ENCODE assay signal across 20 cellular contexts in the genomic region with DNA sequence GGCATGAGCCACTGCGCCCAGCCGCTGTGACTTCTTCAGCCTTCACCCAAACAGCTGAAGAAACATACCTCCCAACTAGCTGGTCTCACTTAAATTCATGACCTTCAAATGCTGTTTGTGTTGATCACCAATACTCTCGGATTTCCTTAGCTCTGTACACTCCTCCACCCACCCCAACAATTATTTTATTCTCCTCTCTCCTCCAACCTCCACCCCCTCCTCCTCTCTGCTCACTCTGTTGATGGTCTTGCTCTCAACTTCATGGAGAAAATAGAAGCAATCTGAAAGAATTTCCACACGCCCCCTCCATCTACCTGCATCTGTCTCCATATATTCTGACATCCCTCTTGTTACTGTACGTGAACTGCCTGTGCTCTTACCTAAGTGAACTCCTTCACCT.
"Had no signal": no experiment of that assay in that cellular context is flagged by ENCODE, and none has a peak within 500 bp of the region (broad histone marks: within the 10 kb centered on the region; RNA-seq: fewer than 3 reads in every experiment).

No MANE protein-coding gene starts in this region.

- DNase-seq: IMR-90, Kasumi-1, MM.1S, NCI-H1092 treated with DMSO at 0.1 percent for 48 hours, NCI-H1436, NCI-H187, NCI-H2029, NCI-H2081 treated with DMSO at 0.1 percent for 48 hours, NCI-H2171, NCI-H226, NCI-H446, NCI-H510A, NCI-H524 treated with DMSO at 0.1 percent for 48 hours, NCI-H69, NCI-H774, Right ventricle myocardium superior, RPMI8226 had no signal

- ATAC-seq: HepG2, SK-N-SH treated with all-trans-retinoic acid at 6 μM for 48 hours had no signal

- H3K27ac ChIP-seq: KMS-11 had no signal
